12 cellular contexts compared by ENCODE assay signal in the genomic region with DNA sequence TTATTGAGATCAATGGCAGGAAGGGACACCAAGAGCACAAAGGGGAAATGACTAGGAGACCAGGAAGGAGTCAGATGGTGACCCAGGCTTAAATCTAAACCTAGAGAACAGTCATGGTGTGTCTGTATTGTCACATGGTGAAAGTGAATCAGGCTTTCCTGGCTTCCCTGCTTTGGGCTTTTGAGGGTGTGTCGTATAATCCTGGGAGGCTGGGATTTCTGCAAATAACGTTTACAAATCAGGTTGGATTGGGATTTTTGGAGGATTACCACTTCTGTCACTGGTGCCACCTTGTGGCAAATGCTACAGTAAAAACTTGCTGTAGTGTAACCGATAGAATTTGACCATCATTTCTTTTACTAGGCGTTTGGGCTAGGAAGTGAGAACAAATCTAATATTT.
A peak's percentile ranks its signal among the peaks of the same experiment; 100 is the strongest.
DNase-seq lines count a peak whose midpoint lies in the region; TF ChIP-seq lines count a peak whose summit lies in the region.
"Had no signal": no experiment of that assay in that cellular context is flagged by ENCODE, and none has a peak within 500 bp of the region (broad histone marks: within the 10 kb centered on the region; RNA-seq: fewer than 3 reads in every experiment).

No MANE protein-coding gene starts in this region.

- H2BK120ac ChIP-seq in neuronal stem cell (ENCODE audit: low read depth, low read length): no peak overlapping the region

- intact Hi-C loops in esophagus muscularis mucosa (cut with DNase I) (no loop called here), sigmoid colon (cut with DNase I) (no loop called here), spleen (cut with DNase I; ENCODE audit: low total_unique reads) (no loop called here)

- H3K4ac ChIP-seq in neuronal stem cell (ENCODE audit: low read length): no peak overlapping the region

- H2BK5ac ChIP-seq in neuronal stem cell (ENCODE audit: low read length): no peak overlapping the region

- H2AK5ac ChIP-seq in neuronal stem cell (ENCODE audit: low read depth, low read length): no peak overlapping the region

- H2AFZ ChIP-seq in neuronal stem cell (ENCODE audit: low read length): no peak overlapping the region

- no peak overlapping the region for H3K9ac ChIP-seq in neuronal stem cell (ENCODE audit: low read depth, low read length, poor library complexity)

- no peak overlapping the region for H3K18ac ChIP-seq in neuronal stem cell (ENCODE audit: low read length)

- no peak overlapping the region for H4K91ac ChIP-seq in neuronal stem cell (ENCODE audit: low read depth, low read length, poor library complexity)

- H3K9me3 ChIP-seq in esophagus muscularis mucosa (no peaks in the 10 kb centered on the region), neuronal stem cell (replicated peaks in 1 of 2; ENCODE audit: control insufficient read depth in 2 of 2, insufficient read depth in 1 of 2, low read depth in 1 of 2, low read length in 2 of 2) (no peaks in the 10 kb centered on the region), sigmoid colon (no peaks in the 10 kb centered on the region), spleen (peaks cover 0 to 5% (median 0%) of the 10 kb centered on the region in 8 donors)
- H3K9me3 ChIP-seq: adrenal gland, neutrophil had no signal

- TF ChIP-seq POLR2A in esophagus muscularis mucosa (IDR thresholded peaks at IDR 0.05; ENCODE audit: low read depth) (no peak), sigmoid colon (IDR thresholded peaks at IDR 0.05) (no peak), spleen (IDR thresholded peaks at IDR 0.05) (no peak)

- H3K4me1 ChIP-seq in esophagus muscularis mucosa (no peaks in the 10 kb centered on the region), neuronal stem cell (ENCODE audit: control insufficient read depth in 2 of 2, insufficient read depth in 1 of 2, low read depth in 1 of 2, low read length in 2 of 2) (no peaks in the 10 kb centered on the region), sigmoid colon (no peaks in the 10 kb centered on the region), spleen (no peaks in the 10 kb centered on the region)
- H3K4me1 ChIP-seq: adrenal gland had no signal

- H2BK12ac ChIP-seq in neuronal stem cell (ENCODE audit: low read length): no peak overlapping the region

- H3K27me3 ChIP-seq in esophagus muscularis mucosa (no peaks in the 10 kb centered on the region), neuronal stem cell (ENCODE audit: control insufficient read depth in 3 of 3, insufficient read depth in 3 of 3, low read depth in 1 of 3, low read length in 3 of 3) (no peaks in the 10 kb centered on the region), sigmoid colon (no peaks in the 10 kb centered on the region), spleen (replicated peaks in 1 of 7) (no peaks in the 10 kb centered on the region)
- H3K27me3 ChIP-seq: adrenal gland, neutrophil had no signal

- no peak overlapping the region for H4K8ac ChIP-seq in neuronal stem cell (ENCODE audit: low read depth, low read length)

- H3K27ac ChIP-seq in esophagus muscularis mucosa (replicated peaks in 1 of 4): no peak overlapping the region
- no peak overlapping the region for H3K27ac ChIP-seq in neuronal stem cell (replicated peaks; ENCODE audit: low read length)
- no peak overlapping the region for H3K27ac ChIP-seq in sigmoid colon
- no peak overlapping the region for H3K27ac ChIP-seq in spleen
- H3K27ac ChIP-seq: adrenal gland, neutrophil had no signal

- TF ChIP-seq EP300 in esophagus muscularis mucosa (IDR thresholded peaks at IDR 0.05): no peak
- no peak for TF ChIP-seq EP300 in sigmoid colon (IDR thresholded peaks at IDR 0.05)

- H3K4me3 ChIP-seq in esophagus muscularis mucosa: no peak overlapping the region
- no peak overlapping the region for H3K4me3 ChIP-seq in neuronal stem cell (ENCODE audit: low read length in 2 of 2)
- H3K4me3 ChIP-seq in sigmoid colon: no peak overlapping the region
- H3K4me3 ChIP-seq in spleen: no peak overlapping the region
- H3K4me3 ChIP-seq: adrenal gland had no signal

- H3K23ac ChIP-seq in neuronal stem cell (ENCODE audit: low read depth, low read length, poor library complexity): no peak overlapping the region

- H3K79me1 ChIP-seq in neuronal stem cell (ENCODE audit: low read depth, low read length): no peaks in the 10 kb centered on the region

- H3K36me3 ChIP-seq in esophagus muscularis mucosa: no peaks in the 10 kb centered on the region
- H3K36me3 ChIP-seq in neuronal stem cell (replicated peaks in 1 of 2; ENCODE audit: control insufficient read depth in 2 of 2, insufficient read depth in 2 of 2, low read length in 2 of 2): no peaks in the 10 kb centered on the region
- no peaks in the 10 kb centered on the region for H3K36me3 ChIP-seq in sigmoid colon
- H3K36me3 ChIP-seq in spleen: no peaks in the 10 kb centered on the region
- H3K36me3 ChIP-seq: adrenal gland, neutrophil had no signal

- H3K4me2 ChIP-seq in neuronal stem cell (ENCODE audit: insufficient read depth, low read length, poor library complexity, severe bottlenecking): no peak overlapping the region

- peak; percentile 1 for DNase-seq in NCI-H748 treated with DMSO at 0.1 percent for 48 hours (lab: John Stamatoyannopoulos, UW)
- DNase-seq in esophagus muscularis mucosa (ENCODE audit: extremely low spot score): peak; percentile 85
- DNase-seq in neuronal stem cell (ENCODE audit: low spot score): peak; percentile 8
- no peak for DNase-seq in sigmoid colon
- DNase-seq in spleen: no peak
- no peak for DNase-seq in NCI-H1417 treated with DMSO at 0.1 percent for 48 hours (lab: John Stamatoyannopoulos, UW)
- DNase-seq in NCI-H2081 treated with DMSO at 0.1 percent for 48 hours (lab: John Stamatoyannopoulos, UW): no peak
- DNase-seq: DMS79 treated with DMSO at 0.1 percent for 48 hours, KG1 had no signal

- no peak overlapping the region for H2BK15ac ChIP-seq in neuronal stem cell (ENCODE audit: low read length)

- TF ChIP-seq CTCF in GM12874 (IDR thresholded peaks at IDR 0.05; ENCODE audit: insufficient read depth, low read depth, low read length): peak; percentile 13; the same call in 1 of the 2 replicates
- peak; percentile 5 to 17 (median 10) for TF ChIP-seq CTCF in esophagus muscularis mucosa (IDR thresholded peaks at IDR 0.05)
- TF ChIP-seq CTCF in sigmoid colon (IDR thresholded peaks at IDR 0.05): no peak
- TF ChIP-seq CTCF in spleen (IDR thresholded peaks at IDR 0.05 in 8 of 11, conservative IDR thresholded peaks at IDR 0.05 in 3 of 11): no peak

- 64% methylated on average over 4 of the region's 4 CpGs for WGBS in esophagus muscularis mucosa
- WGBS in neuronal stem cell (ENCODE audit: extremely low coverage in 2 of 2, insufficient read length in 2 of 2, insufficient replicate concordance in 1 of 2), 2 donors: no CpG with 5 or more reads among the region's 4 CpGs
- 9 to 44% methylated on average over 4 of the region's 4 CpGs for WGBS in sigmoid colon, 2 donors
- WGBS in spleen, 5 donors: 40 to 54% (median 42%) methylated on average over 4 of the region's 4 CpGs

- no peak overlapping the region for H3K14ac ChIP-seq in neuronal stem cell (ENCODE audit: low read length)

Comparison
In these comparisons a context has a peak if more than half of its experiments do, and no peak if none do; other contexts are left out.
1. CTCF ChIP-seq: peak in GM12874 (single experiment) and esophagus muscularis mucosa (3 of 3); none in sigmoid colon (0 of 4) and spleen (0 of 11).
2. DNase-seq: peak in NCI-H748 treated with DMSO at 0.1 percent for 48 hours (single experiment), esophagus muscularis mucosa (single experiment) and neuronal stem cell (single experiment); none in sigmoid colon (single experiment), spleen (single experiment), NCI-H1417 treated with DMSO at 0.1 percent for 48 hours (single experiment) and NCI-H2081 treated with DMSO at 0.1 percent for 48 hours (single experiment).